1 cellular context compared by ENCODE assay signal in the genomic region with DNA sequence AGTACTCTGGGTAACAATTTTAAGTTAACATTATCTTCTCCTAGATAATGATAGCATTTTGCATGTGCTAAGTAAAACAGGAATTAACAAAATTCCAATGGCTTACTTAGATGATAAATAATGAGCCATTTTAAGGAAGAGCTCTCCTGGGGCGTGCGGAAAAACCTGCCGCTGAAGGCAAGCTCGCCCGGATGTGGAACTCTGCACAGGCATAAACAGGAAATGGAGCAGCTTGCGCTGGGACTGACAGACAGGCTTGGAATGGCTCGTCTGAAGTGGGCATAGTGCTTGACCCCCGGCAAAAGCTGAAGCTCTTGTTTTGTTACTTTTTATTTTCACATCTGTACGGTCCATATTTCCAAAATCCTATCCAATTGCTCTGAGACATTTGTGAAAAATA.
TF ChIP-seq lines count a peak whose summit lies in the region.

No MANE protein-coding gene starts in this region.

TF ChIP-seq in K562, 482 proteins besides CTCF, POLR2A, EP300 and RAD21 (continued from another document):
- TF ChIP-seq, protein P1, sequence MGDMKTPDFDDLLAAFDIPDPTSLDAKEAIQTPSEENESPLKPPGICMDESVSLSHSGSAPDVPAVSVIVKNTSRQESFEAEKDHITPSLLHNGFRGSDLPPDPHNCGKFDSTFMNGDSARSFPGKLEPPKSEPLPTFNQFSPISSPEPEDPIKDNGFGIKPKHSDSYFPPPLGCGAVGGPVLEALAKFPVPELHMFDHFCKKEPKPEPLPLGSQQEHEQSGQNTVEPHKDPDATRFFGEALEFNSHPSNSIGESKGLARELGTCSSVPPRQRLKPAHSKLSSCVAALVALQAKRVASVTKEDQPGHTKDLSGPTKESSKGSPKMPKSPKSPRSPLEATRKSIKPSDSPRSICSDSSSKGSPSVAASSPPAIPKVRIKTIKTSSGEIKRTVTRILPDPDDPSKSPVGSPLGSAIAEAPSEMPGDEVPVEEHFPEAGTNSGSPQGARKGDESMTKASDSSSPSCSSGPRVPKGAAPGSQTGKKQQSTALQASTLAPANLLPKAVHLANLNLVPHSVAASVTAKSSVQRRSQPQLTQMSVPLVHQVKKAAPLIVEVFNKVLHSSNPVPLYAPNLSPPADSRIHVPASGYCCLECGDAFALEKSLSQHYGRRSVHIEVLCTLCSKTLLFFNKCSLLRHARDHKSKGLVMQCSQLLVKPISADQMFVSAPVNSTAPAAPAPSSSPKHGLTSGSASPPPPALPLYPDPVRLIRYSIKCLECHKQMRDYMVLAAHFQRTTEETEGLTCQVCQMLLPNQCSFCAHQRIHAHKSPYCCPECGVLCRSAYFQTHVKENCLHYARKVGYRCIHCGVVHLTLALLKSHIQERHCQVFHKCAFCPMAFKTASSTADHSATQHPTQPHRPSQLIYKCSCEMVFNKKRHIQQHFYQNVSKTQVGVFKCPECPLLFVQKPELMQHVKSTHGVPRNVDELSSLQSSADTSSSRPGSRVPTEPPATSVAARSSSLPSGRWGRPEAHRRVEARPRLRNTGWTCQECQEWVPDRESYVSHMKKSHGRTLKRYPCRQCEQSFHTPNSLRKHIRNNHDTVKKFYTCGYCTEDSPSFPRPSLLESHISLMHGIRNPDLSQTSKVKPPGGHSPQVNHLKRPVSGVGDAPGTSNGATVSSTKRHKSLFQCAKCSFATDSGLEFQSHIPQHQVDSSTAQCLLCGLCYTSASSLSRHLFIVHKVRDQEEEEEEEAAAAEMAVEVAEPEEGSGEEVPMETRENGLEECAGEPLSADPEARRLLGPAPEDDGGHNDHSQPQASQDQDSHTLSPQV (IDR thresholded peaks at IDR 0.05) = 0 out of 2 replicates have a peak, but pooled peaks have one; percentile 21
